17 cellular contexts compared by ENCODE assay signal in the genomic region with DNA sequence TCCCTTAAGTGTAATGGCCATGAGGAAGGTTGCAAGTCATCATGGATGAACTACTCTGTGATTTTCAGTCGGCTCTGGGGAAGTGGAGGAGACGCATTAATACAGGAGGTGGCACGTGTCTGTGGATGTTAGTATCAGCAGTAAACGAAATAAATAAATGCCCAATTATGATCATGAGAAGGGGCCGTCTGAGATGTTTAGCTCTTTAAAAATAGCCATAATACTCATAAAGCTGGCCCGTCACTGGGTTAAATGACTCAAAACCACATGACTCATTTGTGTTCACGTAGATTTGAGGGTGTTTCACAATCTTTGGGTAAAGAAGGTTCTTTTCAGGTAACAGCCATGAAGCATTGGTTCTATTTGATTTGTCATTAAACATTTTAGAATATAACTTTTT.
DNase-seq lines count a peak whose midpoint lies in the region; ATAC-seq, FAIRE-seq and TF ChIP-seq lines count a peak whose summit lies in the region.
"Had no signal": no experiment of that assay in that cellular context is flagged by ENCODE, and none has a peak within 500 bp of the region (broad histone marks: within the 10 kb centered on the region; RNA-seq: fewer than 3 reads in every experiment).

No MANE protein-coding gene starts in this region.

- no peak for TF ChIP-seq CTCF in kidney epithelial cell (IDR thresholded peaks at IDR 0.05; ENCODE audit: insufficient read depth, low read length, poor library complexity, severe bottlenecking)
- TF ChIP-seq CTCF in progenitor cell of endocrine pancreas (IDR thresholded peaks at IDR 0.05; ENCODE audit: unreplicated experiment) = no peak
- TF ChIP-seq CTCF in D721Med (IDR thresholded peaks at IDR 0.05; ENCODE audit: insufficient read depth, missing control alignments) = no peak

- peak; percentile 40 for DNase-seq in COLO829 (ENCODE audit: low spot score)
- peak; percentile 48 for DNase-seq in kidney epithelial cell (ENCODE audit: low read depth)
- DNase-seq in progenitor cell of endocrine pancreas (ENCODE audit: low spot score, unreplicated experiment) = no peak
- no peak for DNase-seq in activated CD4-positive, alpha-beta T cell treated with anti-CD3 and anti-CD28 coated beads for 36 hours
- DNase-seq in D721Med (ENCODE audit: insufficient read length, low spot score) = no peak
- DNase-seq: DMS 273 treated with DMSO at 0.1 percent for 48 hours, head of caudate nucleus, mesendoderm, NCI-H2081, Peyer's patch had no signal

- H3K27me3 ChIP-seq in kidney epithelial cell (ENCODE audit: control insufficient read depth, insufficient read depth, low read length) = no peaks in the 10 kb centered on the region
- H3K27me3 ChIP-seq: Peyer's patch, tibial nerve had no signal

- no peak overlapping the region for H3K4me3 Mint-ChIP-seq in activated T-helper 17 cell treated with anti-CD3 and anti-CD28 coated beads, Interleukin-2, amount 50 U/mL, for 72 hours
- H3K4me3 Mint-ChIP-seq in progenitor cell of endocrine pancreas (ENCODE audit: low read depth) = no peak overlapping the region
- no peak overlapping the region for H3K4me3 Mint-ChIP-seq in activated CD4-positive, alpha-beta T cell treated with anti-CD3 and anti-CD28 coated beads for 36 hours
- H3K4me3 Mint-ChIP-seq: activated T-helper 1 cell treated with anti-CD3 and anti-CD28 coated beads, Interleukin-12 subunit alpha, Interleukin-12 subunit beta, Interleukin-2, Interleukin-4 antibody, amounts not matched to agents 30 ng/mL and 10 ng/mL and 1 ng/mL, durations not matched to agents 14 hours and 24 hours and 36 hours had no signal

- H3K36me3 ChIP-seq in kidney epithelial cell (ENCODE audit: control insufficient read depth, insufficient read depth, low read length) = no peaks in the 10 kb centered on the region
- H3K36me3 ChIP-seq: Peyer's patch, tibial nerve had no signal

- no peak for FAIRE-seq in D721Med (lab: Jason Lieb, UNC)
- FAIRE-seq: TTC549 had no signal

- no peak overlapping the region for H3K4me3 ChIP-seq in kidney epithelial cell (ENCODE audit: low read depth, low read length)
- H3K4me3 ChIP-seq: coronary artery, Peyer's patch, tibial nerve had no signal

- no peaks in the 10 kb centered on the region for H3K27me3 Mint-ChIP-seq in activated T-helper 17 cell treated with anti-CD3 and anti-CD28 coated beads, Interleukin-2, amount 50 U/mL, for 72 hours
- no peaks in the 10 kb centered on the region for H3K27me3 Mint-ChIP-seq in progenitor cell of endocrine pancreas
- peaks cover 2% of the 10 kb centered on the region for H3K27me3 Mint-ChIP-seq in activated CD4-positive, alpha-beta T cell treated with anti-CD3 and anti-CD28 coated beads for 36 hours

- peaks cover 6% of the 10 kb centered on the region for H3K4me1 Mint-ChIP-seq in activated T-helper 17 cell treated with anti-CD3 and anti-CD28 coated beads, Interleukin-2, amount 50 U/mL, for 72 hours
- H3K4me1 Mint-ChIP-seq in progenitor cell of endocrine pancreas (ENCODE audit: low read depth) = peaks cover 4% of the 10 kb centered on the region
- peaks cover 3% of the 10 kb centered on the region for H3K4me1 Mint-ChIP-seq in activated CD4-positive, alpha-beta T cell treated with anti-CD3 and anti-CD28 coated beads for 36 hours

- POLR2A ChIA-PET in activated CD4-positive, alpha-beta T cell treated with anti-CD3 and anti-CD28 coated beads for 36 hours (lab: Charles Lee) = no interaction called here

- CTCF ChIA-PET in activated CD4-positive, alpha-beta T cell treated with anti-CD3 and anti-CD28 coated beads for 36 hours (lab: Charles Lee) = interaction anchor here (1.4 kb wide), 1 partner anchor 15 kb away, joined by 3 read pairs; no protein-coding TSS in a partner anchor

- ATAC-seq in HG02885 (IDR thresholded peaks at IDR 0.05; ENCODE audit: poor library complexity, unreplicated experiment) (peak; percentile 77), HG03460 (IDR thresholded peaks at IDR 0.05; ENCODE audit: unreplicated experiment) (no peak)
- peak; percentile 85 for ATAC-seq in activated T-helper 17 cell treated with anti-CD3 and anti-CD28 coated beads, Interleukin-2, amount 50 U/mL, for 72 hours (replicated peaks)
- no peak for ATAC-seq in activated CD4-positive, alpha-beta T cell treated with anti-CD3 and anti-CD28 coated beads for 36 hours

- intact Hi-C loops in activated CD4-positive, alpha-beta T cell treated with anti-CD3 and anti-CD28 coated beads for 36 hours (cut with DNase I, micrococcal nuclease) = loop anchor here in 1 of 2 experiments (1.0 kb wide), 1 partner anchor 53 kb away; no protein-coding TSS in a partner anchor

- no peaks in the 10 kb centered on the region for H3K9me3 Mint-ChIP-seq in activated T-helper 17 cell treated with anti-CD3 and anti-CD28 coated beads, Interleukin-2, amount 50 U/mL, for 72 hours
- H3K9me3 Mint-ChIP-seq in progenitor cell of endocrine pancreas (ENCODE audit: low read depth) = no peaks in the 10 kb centered on the region
- peaks cover 3% of the 10 kb centered on the region for H3K9me3 Mint-ChIP-seq in activated CD4-positive, alpha-beta T cell treated with anti-CD3 and anti-CD28 coated beads for 36 hours (ENCODE audit: low read depth)
- H3K9me3 Mint-ChIP-seq: activated T-helper 1 cell treated with anti-CD3 and anti-CD28 coated beads, Interleukin-12 subunit alpha, Interleukin-12 subunit beta, Interleukin-2, Interleukin-4 antibody, amounts not matched to agents 30 ng/mL and 10 ng/mL and 1 ng/mL, durations not matched to agents 14 hours and 24 hours and 36 hours had no signal

- no peak overlapping the region for H3K27ac Mint-ChIP-seq in activated T-helper 17 cell treated with anti-CD3 and anti-CD28 coated beads, Interleukin-2, amount 50 U/mL, for 72 hours
- H3K27ac Mint-ChIP-seq in progenitor cell of endocrine pancreas = no peak overlapping the region
- H3K27ac Mint-ChIP-seq in activated CD4-positive, alpha-beta T cell treated with anti-CD3 and anti-CD28 coated beads for 36 hours = no peak overlapping the region
- H3K27ac Mint-ChIP-seq: activated T-helper 1 cell treated with anti-CD3 and anti-CD28 coated beads, Interleukin-12 subunit alpha, Interleukin-12 subunit beta, Interleukin-2, Interleukin-4 antibody, amounts not matched to agents 30 ng/mL and 10 ng/mL and 1 ng/mL, durations not matched to agents 14 hours and 24 hours and 36 hours had no signal

- no peaks in the 10 kb centered on the region for H3K36me3 Mint-ChIP-seq in activated T-helper 17 cell treated with anti-CD3 and anti-CD28 coated beads, Interleukin-2, amount 50 U/mL, for 72 hours (ENCODE audit: low read depth)
- no peaks in the 10 kb centered on the region for H3K36me3 Mint-ChIP-seq in progenitor cell of endocrine pancreas (ENCODE audit: insufficient read depth)
- H3K36me3 Mint-ChIP-seq in activated CD4-positive, alpha-beta T cell treated with anti-CD3 and anti-CD28 coated beads for 36 hours (ENCODE audit: low read depth) = no peaks in the 10 kb centered on the region

Comparison
In these comparisons a context has a peak if more than half of its experiments do, and no peak if none do; other contexts are left out.
1. DNase-seq: peak in COLO829 (single experiment) and kidney epithelial cell (single experiment); none in progenitor cell of endocrine pancreas (single experiment), activated CD4-positive, alpha-beta T cell treated with anti-CD3 and anti-CD28 coated beads for 36 hours (single experiment) and D721Med (single experiment).
2. ATAC-seq: peak in HG02885 (single experiment) and activated T-helper 17 cell treated with anti-CD3 and anti-CD28 coated beads, Interleukin-2, amount 50 U/mL, for 72 hours (single experiment); none in HG03460 (single experiment) and activated CD4-positive, alpha-beta T cell treated with anti-CD3 and anti-CD28 coated beads for 36 hours (single experiment).